In the genomic region with DNA sequence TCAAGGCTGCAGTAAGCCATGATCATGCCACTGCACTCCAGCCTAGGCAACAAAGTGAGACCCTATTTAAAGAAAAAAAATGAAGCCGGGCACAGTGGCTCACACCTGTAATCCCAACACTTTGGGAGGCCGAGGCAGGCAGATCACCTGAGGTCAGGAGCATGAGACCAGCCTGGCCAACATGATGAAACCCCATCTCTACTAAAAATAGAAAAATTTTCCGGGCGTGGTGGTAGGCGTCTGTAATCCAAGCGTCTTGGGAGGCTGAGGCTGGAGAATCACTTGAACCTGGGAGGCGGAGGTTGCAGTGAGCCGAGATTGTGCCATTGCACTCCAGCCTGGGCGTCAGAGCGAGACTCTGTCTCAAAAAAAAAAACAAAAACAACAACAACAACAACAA, we compare ENCODE assay signal across 3 cellular contexts. TPM values are rescaled to one million over a fixed set of nuclear protein-coding genes. Genes with fewer than 3 reads are reported as not detected.
"Had no signal": no experiment of that assay in that cellular context is flagged by ENCODE, and none has a peak within 500 bp of the region (broad histone marks: within the 10 kb centered on the region; RNA-seq: fewer than 3 reads in every experiment).

No MANE protein-coding gene starts in this region.

RNA-seq across cellular contexts. Expression of gene DCDC2B, which starts 43.3 kb away (rescaled TPM):
- total RNA-seq: LHCN-M2, M059J, NCI-H460 had no signal
